23 cellular contexts compared by ENCODE assay signal in the genomic region with DNA sequence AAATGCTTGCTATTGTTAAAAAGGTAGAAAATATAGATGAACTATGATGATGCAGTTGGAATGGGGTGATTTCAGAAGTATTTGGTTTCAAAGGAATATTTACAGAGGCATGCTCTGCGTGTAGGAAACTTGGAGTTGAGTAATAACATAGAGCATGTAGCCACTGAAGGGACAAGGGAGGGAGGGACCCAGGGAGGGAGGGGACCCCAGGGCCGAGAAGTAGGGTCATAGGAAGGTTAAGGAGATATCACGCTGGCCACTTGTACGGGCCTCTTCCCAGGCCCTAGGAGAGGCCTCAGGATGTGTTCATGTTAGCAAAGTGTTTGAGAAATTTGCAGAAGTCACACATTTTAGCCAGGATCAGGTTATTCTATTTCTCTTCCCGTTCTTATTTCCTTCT. TPM values are rescaled to one million over a fixed set of nuclear protein-coding genes. Genes with fewer than 3 reads are reported as not detected.
DNase-seq lines count a peak whose midpoint lies in the region; ATAC-seq and FAIRE-seq lines count a peak whose summit lies in the region.
"Had no signal": no experiment of that assay in that cellular context is flagged by ENCODE, and none has a peak within 500 bp of the region (broad histone marks: within the 10 kb centered on the region; RNA-seq: fewer than 3 reads in every experiment).

No MANE protein-coding gene starts in this region.

- H3K9me3 ChIP-seq in CD8-positive, alpha-beta memory T cell (ENCODE audit: low read length) = peaks cover 4% of the 10 kb centered on the region
- peaks cover 0 to 9% (median 0%) of the 10 kb centered on the region in 3 experiments for H3K9me3 ChIP-seq in naive thymus-derived CD4-positive, alpha-beta T cell (ENCODE audit: control insufficient read depth in 2 of 3, low read length in 3 of 3)
- no peaks in the 10 kb centered on the region; the same call in 1 of the 2 replicates for H3K9me3 ChIP-seq in Karpas-422 (ENCODE audit: low read length)

- no peak for DNase-seq in activated CD4-positive, alpha-beta T cell treated with anti-CD3 and anti-CD28 coated beads, Interleukin-2, amount 10 ng/mL, durations not matched to agents 7 days and 5 days
- no peak for DNase-seq in activated CD4-positive, alpha-beta T cell treated with anti-CD3 and anti-CD28 coated beads, Interleukin-2, amount 50 U/mL, for 48 hours
- DNase-seq in CD8-positive, alpha-beta memory T cell = no peak
- no peak for DNase-seq in activated naive CD8-positive, alpha-beta T cell treated with anti-CD3 and anti-CD28 coated beads, Interleukin-2, amount 10 ng/mL, durations not matched to agents 7 days and 5 days
- DNase-seq in naive thymus-derived CD4-positive, alpha-beta T cell = no peak
- DNase-seq in Karpas-422 = no peak
- DNase-seq in RCC 7860 (ENCODE audit: low spot score) = no peak
- DNase-seq: activated CD4-positive, CD25-positive, alpha-beta regulatory T cell; activated CD8-positive, alpha-beta memory T cell treated with anti-CD3 and anti-CD28 coated beads, Interleukin-2, amount 50 U/mL, for 48 hours; DMS79; heart right ventricle; mesenchymal stem cell; NCI-H1105 treated with DMSO at 0.1 percent for 48 hours; NCI-H226; NK-92 treated with Interleukin-12 subunit alpha and Interleukin-12 subunit beta, amount 100 ng/mL, for 24 hours; retina had no signal

- H3K36me3 Mint-ChIP-seq in activated CD4-positive, alpha-beta T cell treated with anti-CD3 and anti-CD28 coated beads, Interleukin-2, amount 10 ng/mL, durations not matched to agents 7 days and 5 days (ENCODE audit: low read depth) = peaks cover 87% of the 10 kb centered on the region
- H3K36me3 Mint-ChIP-seq in CD8-positive, alpha-beta memory T cell = peaks cover 7 to 11% (median 8%) of the 10 kb centered on the region in 3 donors
- peaks cover 79% of the 10 kb centered on the region for H3K36me3 Mint-ChIP-seq in activated naive CD8-positive, alpha-beta T cell treated with anti-CD3 and anti-CD28 coated beads, Interleukin-2, amount 10 ng/mL, durations not matched to agents 7 days and 5 days
- H3K36me3 Mint-ChIP-seq in naive thymus-derived CD4-positive, alpha-beta T cell = peaks cover 6 to 72% (median 18%) of the 10 kb centered on the region in 5 donors

- H3K9me2 ChIP-seq in Karpas-422 (replicated peaks; ENCODE audit: insufficient read depth, low read length) = no peaks in the 10 kb centered on the region

- H3K4me3 Mint-ChIP-seq in activated CD4-positive, alpha-beta T cell treated with anti-CD3 and anti-CD28 coated beads, Interleukin-2, amount 10 ng/mL, durations not matched to agents 7 days and 5 days = no peak overlapping the region
- H3K4me3 Mint-ChIP-seq in CD8-positive, alpha-beta memory T cell = peak overlapping the region in 4 of 7 donors; percentile 6 to 69 (median 52)
- no peak overlapping the region for H3K4me3 Mint-ChIP-seq in activated naive CD8-positive, alpha-beta T cell treated with anti-CD3 and anti-CD28 coated beads, Interleukin-2, amount 10 ng/mL, durations not matched to agents 7 days and 5 days
- H3K4me3 Mint-ChIP-seq in naive thymus-derived CD4-positive, alpha-beta T cell = no peak overlapping the region

- POLR2A ChIA-PET in activated CD4-positive, alpha-beta T cell treated with anti-CD3 and anti-CD28 coated beads, Interleukin-2, amount 10 ng/mL, durations not matched to agents 7 days and 5 days (lab: Charles Lee) = no interaction called here
- POLR2A ChIA-PET in CD8-positive, alpha-beta memory T cell (lab: Charles Lee) = no interaction called here
- POLR2A ChIA-PET in activated naive CD8-positive, alpha-beta T cell treated with anti-CD3 and anti-CD28 coated beads, Interleukin-2, amount 10 ng/mL, durations not matched to agents 7 days and 5 days (lab: Charles Lee) = no interaction called here
- POLR2A ChIA-PET in naive thymus-derived CD4-positive, alpha-beta T cell (lab: Charles Lee) = interaction anchor here (1.2 kb wide), 1 partner anchor 533 kb away, joined by 4 read pairs; the partner anchor contains the start of gene COPS8

- H3K4me1 ChIP-seq in CD8-positive, alpha-beta memory T cell (ENCODE audit: insufficient read depth, low read length) = peaks cover 63% of the 10 kb centered on the region
- peaks cover 45 to 71% of the 10 kb centered on the region in 2 donors for H3K4me1 ChIP-seq in naive thymus-derived CD4-positive, alpha-beta T cell (ENCODE audit: control insufficient read depth in 2 of 2, insufficient read depth in 2 of 2, low read length in 2 of 2)
- H3K4me1 ChIP-seq in Karpas-422 (ENCODE audit: low read length) = no peaks in the 10 kb centered on the region

- H3K4me1 Mint-ChIP-seq in activated CD4-positive, alpha-beta T cell treated with anti-CD3 and anti-CD28 coated beads, Interleukin-2, amount 10 ng/mL, durations not matched to agents 7 days and 5 days = peaks cover 88% of the 10 kb centered on the region
- peaks cover 74 to 95% (median 90%) of the 10 kb centered on the region in 3 donors for H3K4me1 Mint-ChIP-seq in CD8-positive, alpha-beta memory T cell
- peaks cover 67% of the 10 kb centered on the region for H3K4me1 Mint-ChIP-seq in activated naive CD8-positive, alpha-beta T cell treated with anti-CD3 and anti-CD28 coated beads, Interleukin-2, amount 10 ng/mL, durations not matched to agents 7 days and 5 days
- H3K4me1 Mint-ChIP-seq in naive thymus-derived CD4-positive, alpha-beta T cell = peaks cover 61 to 93% (median 81%) of the 10 kb centered on the region in 7 donors

- H3K4me3 ChIP-seq in CD8-positive, alpha-beta memory T cell (ENCODE audit: low read length) = no peak overlapping the region
- H3K4me3 ChIP-seq in naive thymus-derived CD4-positive, alpha-beta T cell (ENCODE audit: low read length) = no peak overlapping the region
- no peak overlapping the region for H3K4me3 ChIP-seq in Karpas-422 (ENCODE audit: low read length)
- H3K4me3 ChIP-seq: heart right ventricle had no signal

- intact Hi-C loops in naive thymus-derived CD4-positive, alpha-beta T cell (cut with micrococcal nuclease) = no loop called here

- no peak overlapping the region for H3K4me2 ChIP-seq in Karpas-422 (ENCODE audit: low read depth, low read length, poor library complexity, severe bottlenecking)

- no peaks in the 10 kb centered on the region for H3K27me3 Mint-ChIP-seq in activated CD4-positive, alpha-beta T cell treated with anti-CD3 and anti-CD28 coated beads, Interleukin-2, amount 10 ng/mL, durations not matched to agents 7 days and 5 days
- H3K27me3 Mint-ChIP-seq in CD8-positive, alpha-beta memory T cell = no peaks in the 10 kb centered on the region
- H3K27me3 Mint-ChIP-seq in activated naive CD8-positive, alpha-beta T cell treated with anti-CD3 and anti-CD28 coated beads, Interleukin-2, amount 10 ng/mL, durations not matched to agents 7 days and 5 days = no peaks in the 10 kb centered on the region
- H3K27me3 Mint-ChIP-seq in naive thymus-derived CD4-positive, alpha-beta T cell = no peaks in the 10 kb centered on the region

- no peak overlapping the region for H3K9ac ChIP-seq in Karpas-422 (ENCODE audit: low read length)

- no peaks in the 10 kb centered on the region for H3K79me2 ChIP-seq in Karpas-422 (ENCODE audit: low read length)

- FAIRE-seq in RCC 7860 (lab: Jason Lieb, UNC) = no peak
- FAIRE-seq: A204.1, H1, islet of Langerhans had no signal

- H3K27ac Mint-ChIP-seq in activated CD4-positive, alpha-beta T cell treated with anti-CD3 and anti-CD28 coated beads, Interleukin-2, amount 10 ng/mL, durations not matched to agents 7 days and 5 days = peak overlapping the region; percentile 15
- H3K27ac Mint-ChIP-seq in CD8-positive, alpha-beta memory T cell = peak overlapping the region in 7 of 8 donors; percentile 52 to 90 (median 84)
- peak overlapping the region; percentile 2 for H3K27ac Mint-ChIP-seq in activated naive CD8-positive, alpha-beta T cell treated with anti-CD3 and anti-CD28 coated beads, Interleukin-2, amount 10 ng/mL, durations not matched to agents 7 days and 5 days
- H3K27ac Mint-ChIP-seq in naive thymus-derived CD4-positive, alpha-beta T cell = peak overlapping the region in 6 of 9 donors; percentile 59 to 94 (median 77)

- H2AFZ ChIP-seq in Karpas-422 (ENCODE audit: low read length) = no peak overlapping the region

- no peak overlapping the region for H3K27ac ChIP-seq in CD8-positive, alpha-beta memory T cell (ENCODE audit: low read depth, low read length)
- no peak overlapping the region for H3K27ac ChIP-seq in naive thymus-derived CD4-positive, alpha-beta T cell (ENCODE audit: low read depth, low read length)
- no peak overlapping the region for H3K27ac ChIP-seq in Karpas-422 (ENCODE audit: low read length)
- H3K27ac ChIP-seq: C4-2B, heart right ventricle, RWPE1 had no signal

- no peaks in the 10 kb centered on the region for H3K36me3 ChIP-seq in CD8-positive, alpha-beta memory T cell (ENCODE audit: insufficient read depth, low read length)
- H3K36me3 ChIP-seq in naive thymus-derived CD4-positive, alpha-beta T cell (ENCODE audit: control insufficient read depth in 2 of 3, insufficient read depth in 3 of 3, low read length in 3 of 3) = no peaks in the 10 kb centered on the region
- no peaks in the 10 kb centered on the region for H3K36me3 ChIP-seq in Karpas-422 (ENCODE audit: insufficient read depth, low read length)
- H3K36me3 ChIP-seq: heart right ventricle had no signal

- H3K9me3 Mint-ChIP-seq in activated CD4-positive, alpha-beta T cell treated with anti-CD3 and anti-CD28 coated beads, Interleukin-2, amount 10 ng/mL, durations not matched to agents 7 days and 5 days = peaks cover 36% of the 10 kb centered on the region
- peaks cover 2 to 15% (median 13%) of the 10 kb centered on the region in 5 donors for H3K9me3 Mint-ChIP-seq in CD8-positive, alpha-beta memory T cell
- peaks cover 14% of the 10 kb centered on the region for H3K9me3 Mint-ChIP-seq in activated naive CD8-positive, alpha-beta T cell treated with anti-CD3 and anti-CD28 coated beads, Interleukin-2, amount 10 ng/mL, durations not matched to agents 7 days and 5 days
- H3K9me3 Mint-ChIP-seq in naive thymus-derived CD4-positive, alpha-beta T cell = peaks cover 0 to 19% (median 7%) of the 10 kb centered on the region in 11 donors

- no peak for ATAC-seq in activated naive CD8-positive, alpha-beta T cell treated with anti-CD3 and anti-CD28 coated beads, Interleukin-2, amount 10 ng/mL, durations not matched to agents 7 days and 5 days (ENCODE audit: low read depth)
- no peak for ATAC-seq in naive thymus-derived CD4-positive, alpha-beta T cell
- no peak for ATAC-seq in HG03108 (IDR thresholded peaks at IDR 0.05; ENCODE audit: unreplicated experiment)

- no peaks in the 10 kb centered on the region for H4K20me1 ChIP-seq in Karpas-422 (ENCODE audit: insufficient read depth, low read depth, low read length)

- no peaks in the 10 kb centered on the region for H3K27me3 ChIP-seq in CD8-positive, alpha-beta memory T cell (ENCODE audit: insufficient read depth, low read length, poor library complexity, severe bottlenecking)
- no peaks in the 10 kb centered on the region for H3K27me3 ChIP-seq in naive thymus-derived CD4-positive, alpha-beta T cell (ENCODE audit: control insufficient read depth in 2 of 2, insufficient read depth in 2 of 2, low read length in 2 of 2)
- no peaks in the 10 kb centered on the region; the same call in 1 of the 2 replicates for H3K27me3 ChIP-seq in Karpas-422 (ENCODE audit: low read length)
- H3K27me3 ChIP-seq: heart right ventricle had no signal

- CTCF ChIA-PET in activated CD4-positive, alpha-beta T cell treated with anti-CD3 and anti-CD28 coated beads, Interleukin-2, amount 10 ng/mL, durations not matched to agents 7 days and 5 days (lab: Charles Lee) = no interaction called here
- CTCF ChIA-PET in CD8-positive, alpha-beta memory T cell (lab: Charles Lee) = interaction anchor here (3.8 kb wide), 1 partner anchor 16 kb away, joined by 27 read pairs; the partner anchor contains the start of gene ACKR3
- CTCF ChIA-PET in naive thymus-derived CD4-positive, alpha-beta T cell (lab: Charles Lee) = no interaction called here

RNA-seq across cellular contexts. Expression of gene ACKR3, which starts 17.0 kb away (rescaled TPM):
- 1 to 10 TPM; 5.4 to 6.4 TPM for total RNA-seq in activated CD4-positive, alpha-beta T cell treated with anti-CD3 and anti-CD28 coated beads, Interleukin-2, amount 10 ng/mL, durations not matched to agents 7 days and 5 days
- total RNA-seq in CD8-positive, alpha-beta memory T cell = 1 to 10 TPM in 1 of 2 experiments, under 1 TPM in 1; 0.90 to 1.6 TPM
- 5.5 TPM for polyA plus RNA-seq in CD8-positive, alpha-beta memory T cell
- 1 to 10 TPM; 4.4 to 4.5 TPM for total RNA-seq in activated naive CD8-positive, alpha-beta T cell treated with anti-CD3 and anti-CD28 coated beads, Interleukin-2, amount 10 ng/mL, durations not matched to agents 7 days and 5 days
- 1 to 10 TPM; 2.8 to 6.2 (median 4.9) TPM for total RNA-seq in naive thymus-derived CD4-positive, alpha-beta T cell
- polyA plus RNA-seq in naive thymus-derived CD4-positive, alpha-beta T cell = 1 to 10 TPM; 4.0 to 4.1 TPM
- 0.40 TPM in 1 of 2 replicates, not detected in the other for total RNA-seq in Karpas-422 (2014; rRNA removed; shearing (Covaris generic); ENCODE audit: low replicate concordance)
- total RNA-seq: LHCN-M2 had no signal

Comparison
In these comparisons a context has a peak if more than half of its experiments do, and no peak if none do; other contexts are left out.
1. H3K27ac Mint-ChIP-seq: peak in every context shown above with its lines; median percentile 84 in CD8-positive, alpha-beta memory T cell; 77 in naive thymus-derived CD4-positive, alpha-beta T cell; 15 in activated CD4-positive, alpha-beta T cell treated with anti-CD3 and anti-CD28 coated beads, Interleukin-2, amount 10 ng/mL, durations not matched to agents 7 days and 5 days; 2 in activated naive CD8-positive, alpha-beta T cell treated with anti-CD3 and anti-CD28 coated beads, Interleukin-2, amount 10 ng/mL, durations not matched to agents 7 days and 5 days.
2. H3K4me3 Mint-ChIP-seq: peak in CD8-positive, alpha-beta memory T cell (4 of 7); none in activated CD4-positive, alpha-beta T cell treated with anti-CD3 and anti-CD28 coated beads, Interleukin-2, amount 10 ng/mL, durations not matched to agents 7 days and 5 days (single experiment), activated naive CD8-positive, alpha-beta T cell treated with anti-CD3 and anti-CD28 coated beads, Interleukin-2, amount 10 ng/mL, durations not matched to agents 7 days and 5 days (single experiment) and naive thymus-derived CD4-positive, alpha-beta T cell (0 of 10).